ENCODE assay signal across 8 cellular contexts in the genomic region with DNA sequence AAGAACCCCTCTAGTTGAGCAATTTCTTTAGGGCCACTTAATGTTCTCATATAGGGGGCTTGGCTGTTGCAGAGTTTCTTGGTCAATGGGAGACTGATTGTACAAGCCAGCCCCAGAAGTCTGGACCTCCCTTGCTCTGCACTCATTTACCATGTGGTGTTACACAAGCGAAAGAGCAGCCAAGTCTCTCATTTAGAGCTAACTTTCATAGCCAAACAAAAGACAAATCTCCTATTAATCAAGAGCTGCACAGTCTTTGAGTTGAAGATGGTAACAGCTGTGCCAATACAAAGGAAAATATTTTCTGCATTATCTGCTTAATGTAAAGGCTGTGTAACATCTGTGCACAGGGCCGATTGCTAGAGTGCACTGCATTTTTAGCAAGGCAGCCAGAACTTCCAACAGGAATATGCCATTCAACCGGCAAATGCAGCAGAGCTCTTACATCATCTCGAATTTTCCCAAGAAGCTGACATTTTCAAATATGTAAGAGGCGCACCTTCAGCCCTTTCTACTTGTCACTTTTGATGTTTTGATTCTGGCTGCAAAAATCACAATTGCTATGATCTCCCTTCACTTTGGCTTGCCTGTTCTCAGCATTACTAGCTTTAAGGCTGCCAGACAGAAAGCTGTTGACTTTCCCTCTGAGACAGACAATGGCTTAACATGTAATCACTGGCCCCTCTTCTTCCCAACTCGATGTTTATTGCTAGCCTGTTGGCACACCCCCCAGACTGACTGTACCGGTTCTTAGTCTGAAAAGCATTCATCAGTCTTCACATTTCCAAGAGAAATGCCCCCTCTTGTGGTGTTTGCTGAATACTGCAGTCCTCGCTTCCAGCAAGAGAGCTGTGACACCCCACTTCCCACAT.
A peak's percentile ranks its signal among the peaks of the same experiment; 100 is the strongest.
DNase-seq lines count a peak whose midpoint lies in the region; ATAC-seq and TF ChIP-seq lines count a peak whose summit lies in the region.

No MANE protein-coding gene starts in this region.

- no peaks in the 10 kb centered on the region for H3K27me3 ChIP-seq in cardiac muscle cell
- no peaks in the 10 kb centered on the region for H3K27me3 ChIP-seq in prostate gland (replicated peaks; ENCODE audit: insufficient read depth)
- no peaks in the 10 kb centered on the region for H3K27me3 ChIP-seq in vagina

- DNase-seq in NAMALWA (ENCODE audit: low spot score) (peak; percentile 87), SKM-1 (lab: John Stamatoyannopoulos, UW; ENCODE audit: unreplicated experiment) (peak; percentile 44), cardiac muscle cell (ENCODE audit: low read depth in 1 of 2, low spot score in 1 of 2) (peak; percentile 82 to 89), prostate gland (ENCODE audit: low spot score) (peak; percentile 91), vagina (ENCODE audit: extremely low spot score in 2 of 2) (peak in 1 of 2 donors; percentile 93)
- DNase-seq in activated naive CD8-positive, alpha-beta T cell treated with anti-CD3 and anti-CD28 coated beads, Interleukin-2, amount 10 ng/mL, durations not matched to agents 7 days and 5 days = peak; percentile 42

- H3K36me3 ChIP-seq in cardiac muscle cell (no peaks in the 10 kb centered on the region), prostate gland (no peaks in the 10 kb centered on the region), vagina (no peaks in the 10 kb centered on the region)

- peak; percentile 80 for ATAC-seq in HG02571 (IDR thresholded peaks at IDR 0.05; ENCODE audit: unreplicated experiment)
- peak; percentile 91 for ATAC-seq in activated naive CD8-positive, alpha-beta T cell treated with anti-CD3 and anti-CD28 coated beads, Interleukin-2, amount 10 ng/mL, durations not matched to agents 7 days and 5 days (ENCODE audit: low read depth)

- H3K27me3 Mint-ChIP-seq in activated naive CD8-positive, alpha-beta T cell treated with anti-CD3 and anti-CD28 coated beads, Interleukin-2, amount 10 ng/mL, durations not matched to agents 7 days and 5 days = peaks cover 5% of the 10 kb centered on the region

- H3K4me1 ChIP-seq in cardiac muscle cell (ENCODE audit: low read depth) (peaks cover 11% of the 10 kb centered on the region), prostate gland (replicated peaks) (no peaks in the 10 kb centered on the region), vagina (peaks cover 12% of the 10 kb centered on the region)

- POLR2A ChIA-PET in activated naive CD8-positive, alpha-beta T cell treated with anti-CD3 and anti-CD28 coated beads, Interleukin-2, amount 10 ng/mL, durations not matched to agents 7 days and 5 days (lab: Charles Lee) = interaction anchor here (1.2 to 1.3 kb wide), 2 partner anchors 27 to 97 kb away, joined by 3 read pairs; a partner anchor contains a TSS

- no peak overlapping the region for H3K4me3 ChIP-seq in cardiac muscle cell
- no peak overlapping the region for H3K4me3 ChIP-seq in prostate gland
- H3K4me3 ChIP-seq in vagina = no peak overlapping the region

- TF ChIP-seq POLR2A in prostate gland (IDR thresholded peaks at IDR 0.05) = no peak
- TF ChIP-seq POLR2A in vagina (IDR thresholded peaks at IDR 0.05) = no peak

- H3K27ac Mint-ChIP-seq in activated naive CD8-positive, alpha-beta T cell treated with anti-CD3 and anti-CD28 coated beads, Interleukin-2, amount 10 ng/mL, durations not matched to agents 7 days and 5 days = no peak overlapping the region

- WGBS in prostate gland = 16% methylated on average over 8 of the region's 8 CpGs

- TF ChIP-seq CTCF in GM12874 (IDR thresholded peaks at IDR 0.05; ENCODE audit: insufficient read depth, low read depth, low read length) = peak; percentile 84
- peak; percentile 93 for TF ChIP-seq CTCF in cardiac muscle cell (IDR thresholded peaks at IDR 0.05; ENCODE audit: low read depth, low read length)
- TF ChIP-seq CTCF in prostate gland (IDR thresholded peaks at IDR 0.05) = peak; percentile 66 to 91 (median 86)
- peak; percentile 80 to 93 (median 84) for TF ChIP-seq CTCF in vagina (IDR thresholded peaks at IDR 0.05)

- intact Hi-C loops in prostate gland (cut with DNase I) (loop anchor here (5.0 kb wide), 1 partner anchor 951 kb away; no protein-coding TSS in a partner anchor), vagina (cut with DNase I) (no loop called here)

- H3K9me3 ChIP-seq in cardiac muscle cell (ENCODE audit: low read depth) (no peaks in the 10 kb centered on the region), prostate gland (no peaks in the 10 kb centered on the region), vagina (no peaks in the 10 kb centered on the region)

- H3K36me3 Mint-ChIP-seq in activated naive CD8-positive, alpha-beta T cell treated with anti-CD3 and anti-CD28 coated beads, Interleukin-2, amount 10 ng/mL, durations not matched to agents 7 days and 5 days = no peaks in the 10 kb centered on the region

- no peaks in the 10 kb centered on the region for H3K9me3 Mint-ChIP-seq in activated naive CD8-positive, alpha-beta T cell treated with anti-CD3 and anti-CD28 coated beads, Interleukin-2, amount 10 ng/mL, durations not matched to agents 7 days and 5 days

- H3K4me1 Mint-ChIP-seq in activated naive CD8-positive, alpha-beta T cell treated with anti-CD3 and anti-CD28 coated beads, Interleukin-2, amount 10 ng/mL, durations not matched to agents 7 days and 5 days = peaks cover 2% of the 10 kb centered on the region

- no peak overlapping the region for H3K4me3 Mint-ChIP-seq in activated naive CD8-positive, alpha-beta T cell treated with anti-CD3 and anti-CD28 coated beads, Interleukin-2, amount 10 ng/mL, durations not matched to agents 7 days and 5 days

- H3K27ac ChIP-seq in cardiac muscle cell (no peak overlapping the region), prostate gland (no peak overlapping the region), vagina (peak overlapping the region; percentile 55)
